1 cellular context compared by ENCODE assay signal in genomic region chr3:108103040-108103751, GRCh38.
TF ChIP-seq lines count a peak whose summit lies in the region.

No MANE protein-coding gene starts in this region.

TF ChIP-seq in K562, 482 proteins besides CTCF, POLR2A, EP300 and RAD21 (continued from another document):
- TF ChIP-seq NR2C2 (CRISPR knock-in tag; IDR thresholded peaks at IDR 0.05) (no peak), NR2C2 (tag; IDR thresholded peaks at IDR 0.05) (peak; percentile 71; the same call in 1 of the 2 replicates), MGA (IDR thresholded peaks at IDR 0.05) (0 out of 2 replicates have a peak, but pooled peaks have one; percentile 12), NRF1 (conservative IDR thresholded peaks at IDR 0.05 in 1 of 2, IDR thresholded peaks at IDR 0.05 in 1 of 2) (0 out of 4 replicates have a peak, but pooled peaks of 1 of the 2 experiments have one; percentile 6), RCOR1 (IDR thresholded peaks at IDR 0.05; ENCODE audit: borderline replicate concordance in 1 of 2, low read depth in 2 of 2, low read length in 2 of 2) (0 out of 4 replicates have a peak, but pooled peaks of 1 of the 2 experiments have one; percentile 22), MEF2D (tag; conservative IDR thresholded peaks at IDR 0.05; ENCODE audit: low read depth) (0 out of 2 replicates have a peak, but pooled peaks have one; percentile 11), ZNF584 (CRISPR knock-in tag; IDR thresholded peaks at IDR 0.05; ENCODE audit: low read depth) (no peak), L3MBTL2 (IDR thresholded peaks at IDR 0.05) (0 out of 2 replicates have a peak, but pooled peaks have one; percentile 22), TAF7 (tag; IDR thresholded peaks at IDR 0.05) (peak; percentile 47; the same call in 1 of the 2 replicates), NBN (IDR thresholded peaks at IDR 0.05; ENCODE audit: low read depth) (no peak), PBX2 (CRISPR knock-in tag; IDR thresholded peaks at IDR 0.05; ENCODE audit: low read depth) (no peak), PBX2 (tag; conservative IDR thresholded peaks at IDR 0.05; ENCODE audit: low read depth) (no peak), NR2C1 (IDR thresholded peaks at IDR 0.05) (no peak), NR2C1 (tag; IDR thresholded peaks at IDR 0.05) (peak; percentile 15; the same call in 1 of the 2 replicates), ZNF75A (CRISPR knock-in tag; IDR thresholded peaks at IDR 0.05) (0 out of 2 replicates have a peak, but pooled peaks have one; percentile 19), SMARCA5 (IDR thresholded peaks at IDR 0.05) (0 out of 2 replicates have a peak, but pooled peaks have one; percentile 8), HDAC8 (tag; IDR thresholded peaks at IDR 0.05) (no peak), ZNF140 (CRISPR knock-in tag; IDR thresholded peaks at IDR 0.05) (no peak), JUND (IDR thresholded peaks at IDR 0.05; ENCODE audit: borderline replicate concordance, low read depth, low read length) (peak; percentile 40; the same call in 1 of the 2 replicates), JUND (tag; IDR thresholded peaks at IDR 0.05; ENCODE audit: borderline replicate concordance, low read depth, low read length) (no peak; the same call in 2 of the 3 replicates)
